In genomic region chr1:79695133-79695532, GRCh38 we compare ENCODE assay signal across 10 cellular contexts.
DNase-seq lines count a peak whose midpoint lies in the region; ATAC-seq and TF ChIP-seq lines count a peak whose summit lies in the region.
"Had no signal": no experiment of that assay in that cellular context is flagged by ENCODE, and none has a peak within 500 bp of the region (broad histone marks: within the 10 kb centered on the region; RNA-seq: fewer than 3 reads in every experiment).

No MANE protein-coding gene starts in this region.

- H4K20me1 ChIP-seq in SK-N-SH (ENCODE audit: insufficient read depth), result no peaks in the 10 kb centered on the region

- no peaks in the 10 kb centered on the region for H3K36me3 Mint-ChIP-seq in progenitor cell of endocrine pancreas (ENCODE audit: insufficient read depth)
- no peaks in the 10 kb centered on the region for H3K36me3 Mint-ChIP-seq in activated CD8-positive, alpha-beta memory T cell treated with anti-CD3 and anti-CD28 coated beads, Interleukin-2, amount 10 ng/mL, durations not matched to agents 7 days and 5 days

- peaks cover 27% of the 10 kb centered on the region for H3K4me1 Mint-ChIP-seq in progenitor cell of endocrine pancreas (ENCODE audit: low read depth)
- no peaks in the 10 kb centered on the region for H3K4me1 Mint-ChIP-seq in activated CD8-positive, alpha-beta memory T cell treated with anti-CD3 and anti-CD28 coated beads, Interleukin-2, amount 10 ng/mL, durations not matched to agents 7 days and 5 days

- no peak for TF ChIP-seq RAD21 in SK-N-SH (IDR thresholded peaks at IDR 0.05; ENCODE audit: low read length)

- H3K9me3 ChIP-seq in SK-N-SH, result no peaks in the 10 kb centered on the region

- ATAC-seq in GM19328 (IDR thresholded peaks at IDR 0.05; ENCODE audit: unreplicated experiment), result peak; percentile 75
- ATAC-seq in HG02763 (IDR thresholded peaks at IDR 0.05; ENCODE audit: unreplicated experiment), result peak; percentile 87
- peak; percentile 93 for ATAC-seq in HG03457 (IDR thresholded peaks at IDR 0.05; ENCODE audit: unreplicated experiment)
- ATAC-seq in activated CD8-positive, alpha-beta memory T cell treated with anti-CD3 and anti-CD28 coated beads, Interleukin-2, amount 10 ng/mL, durations not matched to agents 7 days and 5 days, result no peak

- H3K4me3 ChIP-seq in SK-N-SH (ENCODE audit: low read depth in 2 of 2, low read length in 1 of 2), result no peak overlapping the region

- no peak overlapping the region for H3K27ac ChIP-seq in SK-N-SH (ENCODE audit: low read depth in 2 of 2, low read length in 1 of 2)

- H3K9me3 Mint-ChIP-seq in progenitor cell of endocrine pancreas (ENCODE audit: low read depth), result peaks cover 12% of the 10 kb centered on the region
- H3K9me3 Mint-ChIP-seq in activated CD8-positive, alpha-beta memory T cell treated with anti-CD3 and anti-CD28 coated beads, Interleukin-2, amount 10 ng/mL, durations not matched to agents 7 days and 5 days (ENCODE audit: low read depth), result peaks cover 5% of the 10 kb centered on the region

- no peaks in the 10 kb centered on the region for H3K27me3 Mint-ChIP-seq in progenitor cell of endocrine pancreas
- no peaks in the 10 kb centered on the region for H3K27me3 Mint-ChIP-seq in activated CD8-positive, alpha-beta memory T cell treated with anti-CD3 and anti-CD28 coated beads, Interleukin-2, amount 10 ng/mL, durations not matched to agents 7 days and 5 days
- H3K27me3 Mint-ChIP-seq: dendritic cell treated with granulocyte-macrophage colony-stimulating factor and Interleukin-4, amounts not matched to agents 40 ng/mL and 50 ng/mL, for 4 days had no signal

- H3K27me3 ChIP-seq in SK-N-SH (ENCODE audit: insufficient read depth), result no peaks in the 10 kb centered on the region

- POLR2A ChIA-PET in SK-N-SH (lab: Yijun Ruan, JAX), result no interaction called here

- no peaks in the 10 kb centered on the region for H3K79me2 ChIP-seq in SK-N-SH (ENCODE audit: insufficient read depth)

- H3K9me2 ChIP-seq in SK-N-SH, result 0 out of 2 replicates have a peak, but pooled peaks cover 1% of the 10 kb centered on the region

- H3K4me3 Mint-ChIP-seq in progenitor cell of endocrine pancreas (ENCODE audit: low read depth), result no peak overlapping the region
- H3K4me3 Mint-ChIP-seq in activated CD8-positive, alpha-beta memory T cell treated with anti-CD3 and anti-CD28 coated beads, Interleukin-2, amount 10 ng/mL, durations not matched to agents 7 days and 5 days, result no peak overlapping the region
- H3K4me3 Mint-ChIP-seq: activated naive CD4-positive, alpha-beta T cell treated with anti-CD3 and anti-CD28 coated beads for 36 hours; dendritic cell treated with granulocyte-macrophage colony-stimulating factor and Interleukin-4, amounts not matched to agents 40 ng/mL and 50 ng/mL, for 4 days had no signal

- H3K4me2 ChIP-seq in SK-N-SH, result no peak overlapping the region

- H3K4me1 ChIP-seq in SK-N-SH (ENCODE audit: control insufficient read depth in 1 of 2, insufficient read depth in 2 of 2, low read depth in 1 of 2, low read length in 1 of 2), result no peaks in the 10 kb centered on the region

- H3K27ac Mint-ChIP-seq in progenitor cell of endocrine pancreas, result peak overlapping the region; percentile 53
- no peak overlapping the region for H3K27ac Mint-ChIP-seq in activated CD8-positive, alpha-beta memory T cell treated with anti-CD3 and anti-CD28 coated beads, Interleukin-2, amount 10 ng/mL, durations not matched to agents 7 days and 5 days
- H3K27ac Mint-ChIP-seq: activated naive CD4-positive, alpha-beta T cell treated with anti-CD3 and anti-CD28 coated beads for 36 hours; dendritic cell treated with granulocyte-macrophage colony-stimulating factor and Interleukin-4, amounts not matched to agents 40 ng/mL and 50 ng/mL, for 4 days had no signal

- H3K36me3 ChIP-seq in SK-N-SH (replicated peaks in 1 of 2; ENCODE audit: control insufficient read depth in 1 of 2, insufficient read depth in 2 of 2, low read length in 1 of 2), result no peaks in the 10 kb centered on the region

- TF ChIP-seq CTCF in progenitor cell of endocrine pancreas (IDR thresholded peaks at IDR 0.05; ENCODE audit: unreplicated experiment), result no peak
- TF ChIP-seq CTCF in SK-N-SH (IDR thresholded peaks at IDR 0.05), result no peak

- no peak overlapping the region for H3K9ac ChIP-seq in SK-N-SH

- DNase-seq in progenitor cell of endocrine pancreas (ENCODE audit: low spot score, unreplicated experiment) (no peak), medulla oblongata (ENCODE audit: extremely low spot score) (no peak), SK-N-SH (no peak), occipital lobe (lab: John Stamatoyannopoulos, UW) (no peak)
- no peak for DNase-seq in activated CD8-positive, alpha-beta memory T cell treated with anti-CD3 and anti-CD28 coated beads, Interleukin-2, amount 10 ng/mL, durations not matched to agents 7 days and 5 days
- DNase-seq: activated naive CD4-positive, alpha-beta T cell treated with anti-CD3 and anti-CD28 coated beads for 36 hours had no signal

- CTCF ChIA-PET in activated CD8-positive, alpha-beta memory T cell treated with anti-CD3 and anti-CD28 coated beads, Interleukin-2, amount 10 ng/mL, durations not matched to agents 7 days and 5 days (lab: Charles Lee), result no interaction called here
- CTCF ChIA-PET in SK-N-SH (lab: Yijun Ruan, JAX), result interaction anchor here (1.2 kb wide), 1 partner anchor 76 kb away, joined by 3 read pairs; no protein-coding TSS in a partner anchor

- no peaks in the 10 kb centered on the region for H3F3A ChIP-seq in SK-N-SH (replicated peaks; ENCODE audit: insufficient read depth)

- no peak for TF ChIP-seq EP300 in SK-N-SH (IDR thresholded peaks at IDR 0.05; ENCODE audit: borderline replicate concordance in 1 of 2, low read depth in 1 of 2, low read length in 1 of 2)

- H2AFZ ChIP-seq in SK-N-SH (ENCODE audit: low read depth), result no peak overlapping the region

TF ChIP-seq in SK-N-SH, 30 proteins besides CTCF, POLR2A, EP300 and RAD21:
- TF ChIP-seq IRF3 (IDR thresholded peaks at IDR 0.05; ENCODE audit: low read depth, low read length) (no peak), TCF12 (IDR thresholded peaks at IDR 0.05) (no peak), SIN3A (IDR thresholded peaks at IDR 0.05; ENCODE audit: borderline replicate concordance, low read depth, low read length) (no peak), FOSL2 (IDR thresholded peaks at IDR 0.05; ENCODE audit: borderline replicate concordance, low read depth) (no peak), MEF2A (IDR thresholded peaks at IDR 0.05; ENCODE audit: borderline replicate concordance, low read depth) (no peak), RCOR1 (IDR thresholded peaks at IDR 0.05; ENCODE audit: low read length) (no peak), ELF1 (IDR thresholded peaks at IDR 0.05) (no peak), GABPA (IDR thresholded peaks at IDR 0.05; ENCODE audit: low read depth) (no peak), JUND (IDR thresholded peaks at IDR 0.05) (no peak), MXI1 (IDR thresholded peaks at IDR 0.05; ENCODE audit: low read depth, low read length) (no peak), USF1 (IDR thresholded peaks at IDR 0.05; ENCODE audit: borderline replicate concordance, low read depth) (no peak), TEAD4 (IDR thresholded peaks at IDR 0.05; ENCODE audit: borderline replicate concordance, insufficient read depth) (no peak), FOXJ3 (CRISPR knock-in tag; IDR thresholded peaks at IDR 0.05) (no peak), TAF1 (IDR thresholded peaks at IDR 0.05; ENCODE audit: borderline replicate concordance, low read depth, low read length) (no peak), NRF1 (IDR thresholded peaks at IDR 0.05; ENCODE audit: low read depth, low read length) (no peak), CHD2 (IDR thresholded peaks at IDR 0.05; ENCODE audit: low read length, partially characterized antibody) (no peak)
- TF ChIP-seq, protein P1, sequence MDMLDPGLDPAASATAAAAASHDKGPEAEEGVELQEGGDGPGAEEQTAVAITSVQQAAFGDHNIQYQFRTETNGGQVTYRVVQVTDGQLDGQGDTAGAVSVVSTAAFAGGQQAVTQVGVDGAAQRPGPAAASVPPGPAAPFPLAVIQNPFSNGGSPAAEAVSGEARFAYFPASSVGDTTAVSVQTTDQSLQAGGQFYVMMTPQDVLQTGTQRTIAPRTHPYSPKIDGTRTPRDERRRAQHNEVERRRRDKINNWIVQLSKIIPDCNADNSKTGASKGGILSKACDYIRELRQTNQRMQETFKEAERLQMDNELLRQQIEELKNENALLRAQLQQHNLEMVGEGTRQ (IDR thresholded peaks at IDR 0.05; ENCODE audit: borderline replicate concordance, low read depth, low read length), result no peak
- TF ChIP-seq, protein P2, sequence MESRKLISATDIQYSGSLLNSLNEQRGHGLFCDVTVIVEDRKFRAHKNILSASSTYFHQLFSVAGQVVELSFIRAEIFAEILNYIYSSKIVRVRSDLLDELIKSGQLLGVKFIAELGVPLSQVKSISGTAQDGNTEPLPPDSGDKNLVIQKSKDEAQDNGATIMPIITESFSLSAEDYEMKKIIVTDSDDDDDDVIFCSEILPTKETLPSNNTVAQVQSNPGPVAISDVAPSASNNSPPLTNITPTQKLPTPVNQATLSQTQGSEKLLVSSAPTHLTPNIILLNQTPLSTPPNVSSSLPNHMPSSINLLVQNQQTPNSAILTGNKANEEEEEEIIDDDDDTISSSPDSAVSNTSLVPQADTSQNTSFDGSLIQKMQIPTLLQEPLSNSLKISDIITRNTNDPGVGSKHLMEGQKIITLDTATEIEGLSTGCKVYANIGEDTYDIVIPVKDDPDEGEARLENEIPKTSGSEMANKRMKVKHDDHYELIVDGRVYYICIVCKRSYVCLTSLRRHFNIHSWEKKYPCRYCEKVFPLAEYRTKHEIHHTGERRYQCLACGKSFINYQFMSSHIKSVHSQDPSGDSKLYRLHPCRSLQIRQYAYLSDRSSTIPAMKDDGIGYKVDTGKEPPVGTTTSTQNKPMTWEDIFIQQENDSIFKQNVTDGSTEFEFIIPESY (IDR thresholded peaks at IDR 0.05; ENCODE audit: borderline replicate concordance, low read depth), result no peak
